8 cellular contexts compared by ENCODE assay signal in genomic region chr10:44857363-44858016, GRCh38. TPM values are rescaled to one million over a fixed set of nuclear protein-coding genes. Genes with fewer than 3 reads are reported as not detected.
DNase-seq lines count a peak whose midpoint lies in the region; ATAC-seq and TF ChIP-seq lines count a peak whose summit lies in the region.

No MANE protein-coding gene starts in this region.

- H3K27me3 ChIP-seq in right cardiac atrium (ENCODE audit: control insufficient read depth, insufficient read depth): no peaks in the 10 kb centered on the region
- no peaks in the 10 kb centered on the region for H3K27me3 ChIP-seq in sigmoid colon

- H3K9me3 ChIP-seq in right cardiac atrium (ENCODE audit: control insufficient read depth, low read length) (no peaks in the 10 kb centered on the region), sigmoid colon (no peaks in the 10 kb centered on the region)

- no peak for TF ChIP-seq POLR2A in sigmoid colon (IDR thresholded peaks at IDR 0.05)

- H3K4me3 ChIP-seq in right cardiac atrium (ENCODE audit: low read length): no peak overlapping the region
- H3K4me3 ChIP-seq in sigmoid colon: no peak overlapping the region

- DNase-seq in COLO668 (lab: John Stamatoyannopoulos, UW; ENCODE audit: unreplicated experiment) (peak; percentile 42), HPDE6-E6E7 (ENCODE audit: extremely low spot score) (peak; percentile 41), SW480 (ENCODE audit: low spot score) (peak; percentile 25), amniotic stem cell (lab: John Stamatoyannopoulos, UW) (peak; percentile 67), right cardiac atrium (peak; percentile 72 to 90 (median 88)), sigmoid colon (peak; percentile 77)

- intact Hi-C loops in right cardiac atrium (cut with DNase I): loop anchor here in 2 of 4 donors (2.0 to 10.0 kb wide), 3 partner anchors 470 to 543 kb away; partner anchors contain the start of gene CXCL12 (in 1 of the 2)
- intact Hi-C loops in sigmoid colon (cut with DNase I): loop anchor here (10.0 kb wide), 1 partner anchor 113 kb away; no protein-coding TSS in a partner anchor

- TF ChIP-seq EP300 in sigmoid colon (IDR thresholded peaks at IDR 0.05): no peak

- no peaks in the 10 kb centered on the region for H3K4me1 ChIP-seq in right cardiac atrium (ENCODE audit: control insufficient read depth, insufficient read depth, low read length)
- no peaks in the 10 kb centered on the region for H3K4me1 ChIP-seq in sigmoid colon

- WGBS in right cardiac atrium: 31% methylated on average over 9 of the region's 9 CpGs
- WGBS in sigmoid colon, 2 donors: 44 to 45% methylated on average over 9 of the region's 9 CpGs

- no peak overlapping the region for H3K27ac ChIP-seq in right cardiac atrium (ENCODE audit: low read length)
- H3K27ac ChIP-seq in sigmoid colon: no peak overlapping the region

- peak; percentile 77 to 99 (median 93) for TF ChIP-seq CTCF in sigmoid colon (IDR thresholded peaks at IDR 0.05)

- peak; percentile 66 for ATAC-seq in GM19438 (IDR thresholded peaks at IDR 0.05; ENCODE audit: low read depth, unreplicated experiment)
- ATAC-seq in right cardiac atrium: peak; percentile 87 to 89
- ATAC-seq in GM19467 (IDR thresholded peaks at IDR 0.05; ENCODE audit: unreplicated experiment): no peak

- no peaks in the 10 kb centered on the region for H3K36me3 ChIP-seq in sigmoid colon

RNA-seq across cellular contexts. Expression of gene TMEM72, which starts 53.6 kb away (rescaled TPM):
- total RNA-seq in right cardiac atrium: under 1 TPM in 3 of 4 donors, not detected in 1; 0.23 to 0.71 (median 0.29) TPM
- polyA plus RNA-seq in right cardiac atrium: 0.14 TPM
- under 1 TPM in 1 of 4 donors, not detected in 3; 0.33 TPM for total RNA-seq in sigmoid colon
- 10 to 100 TPM in 1 of 3 donors, 1 to 10 TPM in 2; 3.9 to 11.8 (median 4.2) TPM for polyA plus RNA-seq in sigmoid colon

Comparison
In these comparisons a context has a peak if more than half of its experiments do, and no peak if none do; other contexts are left out.
1. DNase-seq: peak in every context shown above with its lines; median percentile 88 in right cardiac atrium; 77 in sigmoid colon; 67 in amniotic stem cell; 42 in COLO668; 41 in HPDE6-E6E7; 25 in SW480.